ENCODE assay signal across 8 cellular contexts in genomic region chr3:138187296-138188012, GRCh38. TPM values are rescaled to one million over a fixed set of nuclear protein-coding genes. Genes with fewer than 3 reads are reported as not detected.
A peak's percentile ranks its signal among the peaks of the same experiment; 100 is the strongest.
DNase-seq lines count a peak whose midpoint lies in the region; ATAC-seq and TF ChIP-seq lines count a peak whose summit lies in the region.

A gene with protein sequence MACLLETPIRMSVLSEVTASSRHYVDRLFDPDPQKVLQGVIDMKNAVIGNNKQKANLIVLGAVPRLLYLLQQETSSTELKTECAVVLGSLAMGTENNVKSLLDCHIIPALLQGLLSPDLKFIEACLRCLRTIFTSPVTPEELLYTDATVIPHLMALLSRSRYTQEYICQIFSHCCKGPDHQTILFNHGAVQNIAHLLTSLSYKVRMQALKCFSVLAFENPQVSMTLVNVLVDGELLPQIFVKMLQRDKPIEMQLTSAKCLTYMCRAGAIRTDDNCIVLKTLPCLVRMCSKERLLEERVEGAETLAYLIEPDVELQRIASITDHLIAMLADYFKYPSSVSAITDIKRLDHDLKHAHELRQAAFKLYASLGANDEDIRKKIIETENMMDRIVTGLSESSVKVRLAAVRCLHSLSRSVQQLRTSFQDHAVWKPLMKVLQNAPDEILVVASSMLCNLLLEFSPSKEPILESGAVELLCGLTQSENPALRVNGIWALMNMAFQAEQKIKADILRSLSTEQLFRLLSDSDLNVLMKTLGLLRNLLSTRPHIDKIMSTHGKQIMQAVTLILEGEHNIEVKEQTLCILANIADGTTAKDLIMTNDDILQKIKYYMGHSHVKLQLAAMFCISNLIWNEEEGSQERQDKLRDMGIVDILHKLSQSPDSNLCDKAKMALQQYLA (plus strand): TSS chr3:138187301. CDS start chr3:138187555, 254 bp downstream.

- peaks cover 3% of the 10 kb centered on the region for H3K27me3 Mint-ChIP-seq in activated CD8-positive, alpha-beta T cell treated with anti-CD3 and anti-CD28 coated beads for 36 hours
- H3K27me3 Mint-ChIP-seq in type B pancreatic cell, result peaks cover 8% of the 10 kb centered on the region

- TF ChIP-seq CTCF in GM13977 (IDR thresholded peaks at IDR 0.05; ENCODE audit: extremely low read depth, insufficient read depth, missing control alignments) (peak; percentile 35), epithelial cell of proximal tubule (conservative IDR thresholded peaks at IDR 0.05; ENCODE audit: low read depth, low read length) (no peak), type B pancreatic cell (conservative IDR thresholded peaks at IDR 0.05) (no peak)
- TF ChIP-seq CTCF in activated CD8-positive, alpha-beta T cell treated with anti-CD3 and anti-CD28 coated beads for 36 hours (IDR thresholded peaks at IDR 0.05), result no peak

- peak; percentile 61 for ATAC-seq in HG02798 (IDR thresholded peaks at IDR 0.05; ENCODE audit: poor library complexity, unreplicated experiment)
- peak; percentile 61 for ATAC-seq in activated CD8-positive, alpha-beta T cell treated with anti-CD3 and anti-CD28 coated beads for 36 hours

- H3K4me3 Mint-ChIP-seq in activated CD8-positive, alpha-beta T cell treated with anti-CD3 and anti-CD28 coated beads for 36 hours, result peak within 1 kb of the TSS; percentile 86
- peak within 1 kb of the TSS; percentile 98 for H3K4me3 Mint-ChIP-seq in type B pancreatic cell

- intact Hi-C loops in activated CD8-positive, alpha-beta T cell treated with anti-CD3 and anti-CD28 coated beads for 36 hours (cut with micrococcal nuclease), result loop anchor here (5.0 to 10.0 kb wide), 2 partner anchors 47 to 140 kb away; partner anchors contain the start of gene NME9

- peak within 1 kb of the TSS; percentile 96 for H3K4me3 ChIP-seq in epithelial cell of proximal tubule (ENCODE audit: low read depth, low read length)

- no peaks in the 10 kb centered on the region for H3K9me3 Mint-ChIP-seq in activated CD8-positive, alpha-beta T cell treated with anti-CD3 and anti-CD28 coated beads for 36 hours
- H3K9me3 Mint-ChIP-seq in type B pancreatic cell, result peaks cover 5% of the 10 kb centered on the region

- CTCF ChIA-PET in activated CD8-positive, alpha-beta T cell treated with anti-CD3 and anti-CD28 coated beads for 36 hours (lab: Charles Lee), result interaction anchor here (1.3 to 2.5 kb wide), 4 partner anchors 13 to 728 kb away, joined by 3 to 11 read pairs (median 4); partner anchors contain the start of genes DBR1 and DZIP1L

- POLR2A ChIA-PET in activated CD8-positive, alpha-beta T cell treated with anti-CD3 and anti-CD28 coated beads for 36 hours (lab: Charles Lee), result interaction anchor here (0.8 to 4.4 kb wide), 9 partner anchors 9 to 177 kb away, joined by 3 to 46 read pairs (median 4); partner anchors contain the start of gene DBR1

- in situ Hi-C loops in GM13977 (cut with MboI; ENCODE audit: low pct_unique_long_range_greater_than_20kb, low sequenced_read_pairs, unreplicated experiment), result no loop called here

- peak within 1 kb of the TSS; percentile 98 for H3K27ac Mint-ChIP-seq in activated CD8-positive, alpha-beta T cell treated with anti-CD3 and anti-CD28 coated beads for 36 hours
- H3K27ac Mint-ChIP-seq in type B pancreatic cell, result peak within 1 kb of the TSS; percentile 98

- DNase-seq in AG08395 (ENCODE audit: low spot score) (peak; percentile 51), GM13977 (ENCODE audit: low spot score) (peak; percentile 56), NCI-H2029 (lab: John Stamatoyannopoulos, UW) (peak; percentile 40), epithelial cell of proximal tubule (ENCODE audit: low read depth) (no peak), mucosa of gallbladder (ENCODE audit: low spot score) (peak; percentile 24), type B pancreatic cell (ENCODE audit: extremely low spot score, unreplicated experiment) (peak; percentile 77)
- peak; percentile 44 for DNase-seq in activated CD8-positive, alpha-beta T cell treated with anti-CD3 and anti-CD28 coated beads for 36 hours

- H3K36me3 Mint-ChIP-seq in activated CD8-positive, alpha-beta T cell treated with anti-CD3 and anti-CD28 coated beads for 36 hours (ENCODE audit: low read depth), result peaks cover 15% of the 10 kb centered on the region
- peaks cover 17% of the 10 kb centered on the region for H3K36me3 Mint-ChIP-seq in type B pancreatic cell

- peaks cover 31% of the 10 kb centered on the region for H3K4me1 Mint-ChIP-seq in activated CD8-positive, alpha-beta T cell treated with anti-CD3 and anti-CD28 coated beads for 36 hours (ENCODE audit: low read depth)
- peaks cover 27% of the 10 kb centered on the region for H3K4me1 Mint-ChIP-seq in type B pancreatic cell (ENCODE audit: unreplicated experiment)

RNA-seq across cellular contexts. Expression of the gene that starts here (rescaled TPM):
- total RNA-seq in activated CD8-positive, alpha-beta T cell treated with anti-CD3 and anti-CD28 coated beads for 36 hours, result 10 to 100 TPM; 48.1 to 51.4 TPM
- total RNA-seq in epithelial cell of proximal tubule, result 31.9 and 33.9 TPM in 2 replicates
- total RNA-seq in mucosa of gallbladder, result 40.8 TPM
- total RNA-seq in type B pancreatic cell (ENCODE audit: low replicate concordance), result 42.3 and 46.1 TPM in 2 replicates
